1 cellular context compared by ENCODE assay signal in genomic region chrX:135528756-135529155, GRCh38.
TF ChIP-seq lines count a peak whose summit lies in the region.

No MANE protein-coding gene starts in this region.

TF ChIP-seq in A549, 52 proteins besides CTCF, POLR2A, EP300 and RAD21 (continued from another document):
- no peak for TF ChIP-seq ATOH8 (CRISPR knock-in tag; IDR thresholded peaks at IDR 0.05; ENCODE audit: low read depth)
- TF ChIP-seq, protein P1, sequence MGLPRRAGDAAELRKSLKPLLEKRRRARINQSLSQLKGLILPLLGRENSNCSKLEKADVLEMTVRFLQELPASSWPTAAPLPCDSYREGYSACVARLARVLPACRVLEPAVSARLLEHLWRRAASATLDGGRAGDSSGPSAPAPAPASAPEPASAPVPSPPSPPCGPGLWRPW (IDR thresholded peaks at IDR 0.05) = no peak
